ENCODE assay signal across 8 cellular contexts in genomic region chr15:90087454-90088154, GRCh38. TPM values are rescaled to one million over a fixed set of nuclear protein-coding genes. Genes with fewer than 3 reads are reported as not detected.
DNase-seq lines count a peak whose midpoint lies in the region; ATAC-seq and TF ChIP-seq lines count a peak whose summit lies in the region.

No MANE protein-coding gene starts in this region.

- no peaks in the 10 kb centered on the region for H3K9me3 ChIP-seq in right atrium auricular region

- H3K9me3 Mint-ChIP-seq in stimulated activated effector memory CD8-positive, alpha-beta T cell treated with anti-CD3 and anti-CD28 coated beads, Interleukin-12 subunit alpha, Interleukin-12 subunit beta, amount 100 ng/mL, for 72 hours, result no peaks in the 10 kb centered on the region

- H3K27me3 ChIP-seq in right atrium auricular region, result no peaks in the 10 kb centered on the region

- H3K36me3 ChIP-seq in right atrium auricular region, result peaks cover 55% of the 10 kb centered on the region

- DNase-seq in Right ventricle myocardium superior (peak; percentile 44), right atrium auricular region (ENCODE audit: low spot score) (no peak), RPMI7951 (ENCODE audit: low read depth) (peak; percentile 36), epithelial cell of esophagus (ENCODE audit: low read depth) (peak; percentile 59)
- peak in 1 of 2 donors; percentile 67 for DNase-seq in stimulated activated effector memory CD8-positive, alpha-beta T cell treated with anti-CD3 and anti-CD28 coated beads, Interleukin-12 subunit alpha, Interleukin-12 subunit beta, amount 100 ng/mL, for 72 hours (ENCODE audit: low spot score in 2 of 2)
- DNase-seq in activated effector memory CD4-positive, alpha-beta T cell treated with anti-CD3 and anti-CD28 coated beads, Interleukin-2, amount 50 U/mL, for 16 hours, result no peak

- H3K27ac ChIP-seq in right atrium auricular region, result no peak overlapping the region

- H3K36me3 Mint-ChIP-seq in stimulated activated effector memory CD8-positive, alpha-beta T cell treated with anti-CD3 and anti-CD28 coated beads, Interleukin-12 subunit alpha, Interleukin-12 subunit beta, amount 100 ng/mL, for 72 hours, result peaks cover 61% of the 10 kb centered on the region

- ATAC-seq in Right ventricle myocardium superior (ENCODE audit: poor library complexity) (peak; percentile 8), HG02840 (IDR thresholded peaks at IDR 0.05; ENCODE audit: low FRiP score, unreplicated experiment) (no peak), GM19455 (IDR thresholded peaks at IDR 0.05; ENCODE audit: unreplicated experiment) (no peak)
- ATAC-seq in stimulated activated effector memory CD8-positive, alpha-beta T cell treated with anti-CD3 and anti-CD28 coated beads, Interleukin-12 subunit alpha, Interleukin-12 subunit beta, amount 100 ng/mL, for 72 hours, result peak; percentile 59

- peaks cover 0 to 3% of the 10 kb centered on the region in 2 donors for H3K4me1 ChIP-seq in right atrium auricular region

- H3K4me3 ChIP-seq in right atrium auricular region (no peak overlapping the region), epithelial cell of esophagus (ENCODE audit: low read length) (no peak overlapping the region)

- H3K4me3 Mint-ChIP-seq in stimulated activated effector memory CD8-positive, alpha-beta T cell treated with anti-CD3 and anti-CD28 coated beads, Interleukin-12 subunit alpha, Interleukin-12 subunit beta, amount 100 ng/mL, for 72 hours, result no peak overlapping the region

- peaks cover 17% of the 10 kb centered on the region for H3K4me1 Mint-ChIP-seq in stimulated activated effector memory CD8-positive, alpha-beta T cell treated with anti-CD3 and anti-CD28 coated beads, Interleukin-12 subunit alpha, Interleukin-12 subunit beta, amount 100 ng/mL, for 72 hours

- intact Hi-C loops in Right ventricle myocardium superior (cut with DNase I), result loop anchor here (5.0 kb wide), 1 partner anchor 345 kb away; no protein-coding TSS in a partner anchor

- H3K27ac Mint-ChIP-seq in stimulated activated effector memory CD8-positive, alpha-beta T cell treated with anti-CD3 and anti-CD28 coated beads, Interleukin-12 subunit alpha, Interleukin-12 subunit beta, amount 100 ng/mL, for 72 hours, result no peak overlapping the region

- no peak for TF ChIP-seq CTCF in right atrium auricular region (IDR thresholded peaks at IDR 0.05)
- peak; percentile 35 for TF ChIP-seq CTCF in epithelial cell of esophagus (IDR thresholded peaks at IDR 0.05; ENCODE audit: insufficient read depth, low read depth, low read length, missing control alignments)

RNA-seq across cellular contexts. Expression of gene IDH2, which starts 14.7 kb away (rescaled TPM):
- total RNA-seq in Right ventricle myocardium superior (1,067 TPM), right atrium auricular region (100 to 1,000 TPM; 119 to 249 TPM)
- 90.6 and 95.5 TPM in 2 replicates for total RNA-seq in RPMI7951 (2014; rRNA removed; shearing (Covaris generic))

Comparison
In these comparisons a context has a peak if more than half of its experiments do, and no peak if none do; other contexts are left out.
1. DNase-seq: peak in Right ventricle myocardium superior (single experiment), RPMI7951 (single experiment) and epithelial cell of esophagus (single experiment); none in right atrium auricular region (single experiment) and activated effector memory CD4-positive, alpha-beta T cell treated with anti-CD3 and anti-CD28 coated beads, Interleukin-2, amount 50 U/mL, for 16 hours (single experiment).
2. ATAC-seq: peak in Right ventricle myocardium superior (single experiment) and stimulated activated effector memory CD8-positive, alpha-beta T cell treated with anti-CD3 and anti-CD28 coated beads, Interleukin-12 subunit alpha, Interleukin-12 subunit beta, amount 100 ng/mL, for 72 hours (single experiment); none in HG02840 (single experiment) and GM19455 (single experiment).